ENCODE assay signal across 8 cellular contexts in the genomic region with DNA sequence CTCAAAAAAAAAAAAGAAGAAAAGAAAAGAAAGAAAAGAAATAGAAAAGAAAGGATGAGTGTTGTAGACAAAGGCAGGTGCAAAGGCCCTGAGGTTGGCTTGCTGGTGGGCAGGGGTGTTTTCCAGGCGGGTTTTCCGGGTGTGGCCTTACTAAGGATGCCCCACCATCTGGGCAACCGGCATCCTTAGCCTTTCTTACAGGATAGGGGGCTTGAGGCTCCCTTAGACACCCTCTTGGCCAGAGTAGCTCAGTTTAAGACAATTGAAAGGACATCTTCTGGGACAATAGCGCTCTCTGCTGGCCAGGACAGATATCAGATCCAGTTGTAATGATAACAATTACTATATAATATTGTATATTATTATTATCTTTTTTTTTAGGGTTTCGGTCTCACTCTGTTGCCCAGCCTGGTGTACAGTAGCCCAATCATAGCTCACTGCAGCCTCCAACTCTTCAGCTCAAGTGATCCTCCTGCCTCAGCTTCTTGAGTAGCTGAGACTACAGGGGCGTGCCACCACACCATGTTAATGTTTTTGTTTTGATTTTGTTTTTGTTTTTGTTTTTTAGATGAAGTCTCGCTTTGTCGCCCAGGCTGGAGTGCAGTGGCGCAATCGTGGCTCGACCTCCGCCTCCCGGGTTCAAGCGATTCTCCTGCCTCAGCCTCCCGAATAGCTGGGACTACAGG. TPM values are rescaled to one million over a fixed set of nuclear protein-coding genes. Genes with fewer than 3 reads are reported as not detected.
DNase-seq lines count a peak whose midpoint lies in the region; ATAC-seq and TF ChIP-seq lines count a peak whose summit lies in the region.

No MANE protein-coding gene starts in this region.

- no peak overlapping the region for H3K4me3 ChIP-seq in GM12875 (ENCODE audit: low read depth, low read length)

- H3K4me3 Mint-ChIP-seq in activated CD4-positive, alpha-beta T cell treated with anti-CD3 and anti-CD28 coated beads, Interleukin-2, amount 10 ng/mL, durations not matched to agents 7 days and 5 days, result no peak overlapping the region
- no peak overlapping the region for H3K4me3 Mint-ChIP-seq in nephron progenitor cell

- POLR2A ChIA-PET in activated CD4-positive, alpha-beta T cell treated with anti-CD3 and anti-CD28 coated beads, Interleukin-2, amount 10 ng/mL, durations not matched to agents 7 days and 5 days (lab: Charles Lee), result interaction anchor here (0.6 kb wide), 2 partner anchors 44 to 163 kb away, joined by 3 to 5 read pairs; no protein-coding TSS in a partner anchor

- ATAC-seq in HG02678 (IDR thresholded peaks at IDR 0.05; ENCODE audit: unreplicated experiment), result no peak
- no peak for ATAC-seq in HG03175 (IDR thresholded peaks at IDR 0.05; ENCODE audit: unreplicated experiment)

- no peak overlapping the region for H3K27ac Mint-ChIP-seq in activated CD4-positive, alpha-beta T cell treated with anti-CD3 and anti-CD28 coated beads, Interleukin-2, amount 10 ng/mL, durations not matched to agents 7 days and 5 days
- no peak overlapping the region for H3K27ac Mint-ChIP-seq in nephron progenitor cell

- TF ChIP-seq CTCF in GM12875 (IDR thresholded peaks at IDR 0.05; ENCODE audit: borderline replicate concordance, insufficient read depth, low read depth, low read length) (peak; percentile 46; the same call in 1 of the 2 replicates), nephron progenitor cell (IDR thresholded peaks at IDR 0.05) (peak; percentile 56)

- peaks cover 25% of the 10 kb centered on the region for H3K4me1 Mint-ChIP-seq in activated CD4-positive, alpha-beta T cell treated with anti-CD3 and anti-CD28 coated beads, Interleukin-2, amount 10 ng/mL, durations not matched to agents 7 days and 5 days
- H3K4me1 Mint-ChIP-seq in nephron progenitor cell, result peaks cover 21% of the 10 kb centered on the region

- H3K27me3 Mint-ChIP-seq in activated CD4-positive, alpha-beta T cell treated with anti-CD3 and anti-CD28 coated beads, Interleukin-2, amount 10 ng/mL, durations not matched to agents 7 days and 5 days, result peaks cover 15% of the 10 kb centered on the region
- H3K27me3 Mint-ChIP-seq in nephron progenitor cell (ENCODE audit: low read depth, poor library complexity), result peaks cover 30% of the 10 kb centered on the region

- DNase-seq in A172 (ENCODE audit: low spot score) (peak; percentile 61), NCI-H524 (lab: John Stamatoyannopoulos, UW) (peak; percentile 56 to 84), dermis microvascular lymphatic vessel endothelial cell (ENCODE audit: low read depth in 2 of 2) (peak; percentile 32 to 63), nephron progenitor cell (peak; percentile 64)
- peak; percentile 84 for DNase-seq in activated CD4-positive, alpha-beta T cell treated with anti-CD3 and anti-CD28 coated beads, Interleukin-2, amount 10 ng/mL, durations not matched to agents 7 days and 5 days

- H3K36me3 Mint-ChIP-seq in activated CD4-positive, alpha-beta T cell treated with anti-CD3 and anti-CD28 coated beads, Interleukin-2, amount 10 ng/mL, durations not matched to agents 7 days and 5 days (ENCODE audit: low read depth), result no peaks in the 10 kb centered on the region
- no peaks in the 10 kb centered on the region for H3K36me3 Mint-ChIP-seq in nephron progenitor cell (ENCODE audit: low read depth)

- no peaks in the 10 kb centered on the region for H3K9me3 Mint-ChIP-seq in activated CD4-positive, alpha-beta T cell treated with anti-CD3 and anti-CD28 coated beads, Interleukin-2, amount 10 ng/mL, durations not matched to agents 7 days and 5 days
- H3K9me3 Mint-ChIP-seq in nephron progenitor cell, result no peaks in the 10 kb centered on the region

- CTCF ChIA-PET in activated CD4-positive, alpha-beta T cell treated with anti-CD3 and anti-CD28 coated beads, Interleukin-2, amount 10 ng/mL, durations not matched to agents 7 days and 5 days (lab: Charles Lee), result interaction anchor here (0.6 to 7.6 kb wide), 44 partner anchors 10 to 399 kb away, joined by 3 to 89 read pairs (median 3); a partner anchor contains a TSS

RNA-seq across cellular contexts. Expression of a gene that starts 1.4 kb away (rescaled TPM):
- 43.0 and 48.8 TPM in 2 replicates for total RNA-seq in A172 (2014; rRNA removed; shearing (Covaris generic))
- 10 to 100 TPM; 39.9 to 43.8 TPM for total RNA-seq in activated CD4-positive, alpha-beta T cell treated with anti-CD3 and anti-CD28 coated beads, Interleukin-2, amount 10 ng/mL, durations not matched to agents 7 days and 5 days
- 23.3 and 29.7 TPM in 2 replicates for total RNA-seq in dermis microvascular lymphatic vessel endothelial cell

RNA-seq across cellular contexts. Expression of a gene that starts 18.1 kb away (rescaled TPM):
- total RNA-seq in A172 (2014; rRNA removed; shearing (Covaris generic)), result 51.7 and 56.0 TPM in 2 replicates
- 100 to 1,000 TPM; 268 to 270 TPM for total RNA-seq in activated CD4-positive, alpha-beta T cell treated with anti-CD3 and anti-CD28 coated beads, Interleukin-2, amount 10 ng/mL, durations not matched to agents 7 days and 5 days
- 77.4 and 107 TPM in 2 replicates for total RNA-seq in dermis microvascular lymphatic vessel endothelial cell

RNA-seq across cellular contexts. Expression of a gene that starts 45.6 kb away (rescaled TPM):
- 171 and 172 TPM in 2 replicates for total RNA-seq in A172 (2014; rRNA removed; shearing (Covaris generic))
- total RNA-seq in activated CD4-positive, alpha-beta T cell treated with anti-CD3 and anti-CD28 coated beads, Interleukin-2, amount 10 ng/mL, durations not matched to agents 7 days and 5 days, result 100 to 1,000 TPM; 385 to 389 TPM
- total RNA-seq in dermis microvascular lymphatic vessel endothelial cell, result 94.7 and 98.0 TPM in 2 replicates
